21 cellular contexts compared by ENCODE assay signal in genomic region chr14:96682401-96682800, GRCh38.
A peak's percentile ranks its signal among the peaks of the same experiment; 100 is the strongest.
DNase-seq lines count a peak whose midpoint lies in the region; ATAC-seq, FAIRE-seq and TF ChIP-seq lines count a peak whose summit lies in the region.
"Had no signal": no experiment of that assay in that cellular context is flagged by ENCODE, and none has a peak within 500 bp of the region (broad histone marks: within the 10 kb centered on the region; RNA-seq: fewer than 3 reads in every experiment).

No MANE protein-coding gene starts in this region.

- no peak for TF ChIP-seq EP300 in K562 (IDR thresholded peaks at IDR 0.05; ENCODE audit: low read length)

- no peak overlapping the region for H3K27ac ChIP-seq in GM23248
- H3K27ac ChIP-seq in PC-3 (ENCODE audit: low read length): no peak overlapping the region
- no peak overlapping the region for H3K27ac ChIP-seq in K562 (ENCODE audit: extremely low read depth, low read depth, low read length)
- H3K27ac ChIP-seq in Peyer's patch: no peak overlapping the region
- H3K27ac ChIP-seq in colonic mucosa: no peak overlapping the region
- H3K27ac ChIP-seq: A549 had no signal

- H3F3A ChIP-seq in GM23248 (ENCODE audit: insufficient read depth): no peaks in the 10 kb centered on the region
- H3F3A ChIP-seq in PC-3 (ENCODE audit: low read length, unreplicated experiment): no peaks in the 10 kb centered on the region

- TF ChIP-seq RAD21 in K562 (CRISPR knock-in tag; conservative IDR thresholded peaks at IDR 0.05 in 1 of 2, IDR thresholded peaks at IDR 0.05 in 1 of 2): no peak

- BruUV-seq in PC-3 (replicated peaks; lab: Mats Ljungman, UMichigan) (no TSS peak), K562 (replicated peaks; lab: Mats Ljungman, UMichigan) (no TSS peak)

- H3K27me3 ChIP-seq in GM23248 (replicated peaks; ENCODE audit: insufficient read depth) (0 out of 2 replicates have a peak, but pooled peaks cover 5% of the 10 kb centered on the region), PC-3 (ENCODE audit: low read length) (peaks cover 19% of the 10 kb centered on the region), K562 (ENCODE audit: control insufficient read depth in 2 of 2, insufficient read depth in 2 of 2, low read length in 2 of 2) (peaks cover 0 to 15% of the 10 kb centered on the region in 2 experiments; a peak in 3 of 5 replicates), Peyer's patch (no peaks in the 10 kb centered on the region), colonic mucosa (no peaks in the 10 kb centered on the region)

- no peak overlapping the region for H3K4me2 ChIP-seq in GM23248 (ENCODE audit: unreplicated experiment)
- H3K4me2 ChIP-seq in PC-3 (ENCODE audit: low read length): no peak overlapping the region
- no peak overlapping the region for H3K4me2 ChIP-seq in K562 (ENCODE audit: insufficient read depth, low read length)
- H3K4me2 ChIP-seq: A549, GM23338 had no signal

- ATAC-seq in PC-3 (no peak), K562 (no peak), GM19467 (IDR thresholded peaks at IDR 0.05; ENCODE audit: unreplicated experiment) (no peak)
- ATAC-seq: A549 had no signal

- no peak overlapping the region for H3K4me3 ChIP-seq in GM23248
- H3K4me3 ChIP-seq in PC-3 (ENCODE audit: low read length): no peak overlapping the region
- no peak overlapping the region for H3K4me3 ChIP-seq in K562
- H3K4me3 ChIP-seq in Peyer's patch: no peak overlapping the region
- H3K4me3 ChIP-seq in colonic mucosa: no peak overlapping the region
- H3K4me3 ChIP-seq: A549, GM23338 had no signal

- H4K20me1 ChIP-seq in GM23248 (ENCODE audit: insufficient read depth) (no peaks in the 10 kb centered on the region), PC-3 (ENCODE audit: low read length) (no peaks in the 10 kb centered on the region), K562 (replicated peaks; ENCODE audit: control insufficient read depth, insufficient read depth, low read length) (no peaks in the 10 kb centered on the region)

- FAIRE-seq in K562 (lab: Jason Lieb, UNC): no peak
- FAIRE-seq: A549, G401.6, GM12892 had no signal

- H3K9me3 ChIP-seq in GM23248 (ENCODE audit: low read depth): no peaks in the 10 kb centered on the region
- no peaks in the 10 kb centered on the region for H3K9me3 ChIP-seq in PC-3 (ENCODE audit: low read length)
- H3K9me3 ChIP-seq in K562 (replicated peaks; ENCODE audit: control insufficient read depth, insufficient read depth, low read depth, low read length): no peaks in the 10 kb centered on the region
- H3K9me3 ChIP-seq in Peyer's patch: no peaks in the 10 kb centered on the region
- no peaks in the 10 kb centered on the region for H3K9me3 ChIP-seq in colonic mucosa
- H3K9me3 ChIP-seq: A549 had no signal

- CTCF ChIA-PET in PC-3 (lab: Charles Lee) (no interaction called here), K562 (lab: Yijun Ruan, JAX; ENCODE audit: low intra/inter-chr PET ratio) (no interaction called here)

- H3K9me1 ChIP-seq in K562 (ENCODE audit: control insufficient read depth, insufficient read depth, low read length): no peaks in the 10 kb centered on the region

- DNase-seq in GM23248 (peak; percentile 9), PC-3 (peak; percentile 9), K562 (ENCODE audit: extremely low read depth in 1 of 4, low spot score in 3 of 4) (no peak), Peyer's patch (no peak), AG08395 (ENCODE audit: low spot score) (no peak), colonic mucosa (no peak)
- DNase-seq: 8988T; ACHN; C1 segment of cervical spinal cord; Calu3; CD4-positive, alpha-beta memory T cell; COR-L47; DMS53; DMS79 treated with DMSO at 0.1 percent for 48 hours; H9; HFFc6 had no signal

- in situ Hi-C loops in GM23248 (cut with MboI): no loop called here
- in situ Hi-C loops in K562 (cut with MboI): no loop called here

- TF ChIP-seq POLR2A in K562 (conservative IDR thresholded peaks at IDR 0.05) (no peak), Peyer's patch (IDR thresholded peaks at IDR 0.05) (no peak)

- H3K36me3 ChIP-seq in GM23248 (ENCODE audit: low read depth) (no peaks in the 10 kb centered on the region), PC-3 (ENCODE audit: low read depth, low read length) (no peaks in the 10 kb centered on the region), K562 (ENCODE audit: control insufficient read depth, insufficient read depth, low read length) (no peaks in the 10 kb centered on the region), Peyer's patch (no peaks in the 10 kb centered on the region), colonic mucosa (no peaks in the 10 kb centered on the region)

- POLR2A ChIA-PET in PC-3 (lab: Charles Lee; ENCODE audit: unreplicated experiment) (no interaction called here), K562 (lab: Yijun Ruan, JAX) (no interaction called here)

- H3K9ac ChIP-seq in GM23248: no peak overlapping the region
- no peak overlapping the region for H3K9ac ChIP-seq in PC-3 (ENCODE audit: low read length)
- H3K9ac ChIP-seq in K562 (ENCODE audit: insufficient read depth in 1 of 2, low read depth in 2 of 2, low read length in 2 of 2): no peak overlapping the region
- H3K9ac ChIP-seq in colonic mucosa (ENCODE audit: low read depth in 2 of 2, low read length in 2 of 2): no peak overlapping the region

- WGBS in GM23248 (ENCODE audit: low coverage in 1 of 2, low lambda C conversion rate in 2 of 2, missing lambda C conversion rate in 2 of 2), 2 experiments: 34 to 45% methylated on average over 3 of the region's 3 CpGs
- 0% methylated on average over 3 of the region's 3 CpGs for WGBS in K562 (ENCODE audit: insufficient coverage, low coverage, missing lambda C conversion rate)

- H3K9me2 ChIP-seq in GM23248 (ENCODE audit: insufficient read depth) (no peaks in the 10 kb centered on the region), PC-3 (replicated peaks; ENCODE audit: low read length) (no peaks in the 10 kb centered on the region)

- no peaks in the 10 kb centered on the region for H3K79me2 ChIP-seq in GM23248 (ENCODE audit: insufficient read depth)
- H3K79me2 ChIP-seq in PC-3 (ENCODE audit: low read length): no peaks in the 10 kb centered on the region
- no peaks in the 10 kb centered on the region for H3K79me2 ChIP-seq in K562 (ENCODE audit: control insufficient read depth, insufficient read depth, low read length)

- H2AFZ ChIP-seq in GM23248: no peak overlapping the region
- no peak overlapping the region for H2AFZ ChIP-seq in PC-3 (ENCODE audit: low read length)
- no peak overlapping the region for H2AFZ ChIP-seq in K562 (ENCODE audit: low read depth, low read length)
- H2AFZ ChIP-seq: GM23338 had no signal

- H3K4me1 ChIP-seq in GM23248 (ENCODE audit: insufficient read depth) (no peaks in the 10 kb centered on the region; the same call in 1 of the 2 replicates), PC-3 (ENCODE audit: insufficient read depth, low read length) (no peaks in the 10 kb centered on the region), K562 (replicated peaks in 1 of 2; ENCODE audit: control insufficient read depth in 2 of 2, insufficient read depth in 2 of 2, low read length in 2 of 2) (no peaks in the 10 kb centered on the region), Peyer's patch (no peaks in the 10 kb centered on the region), colonic mucosa (no peaks in the 10 kb centered on the region)
- H3K4me1 ChIP-seq: A549 had no signal

- intact Hi-C loops in PC-3 (cut with micrococcal nuclease): no loop called here
- intact Hi-C loops in K562 (cut with micrococcal nuclease): no loop called here
- intact Hi-C loops in colonic mucosa (cut with DNase I): no loop called here

- no peak for TF ChIP-seq CTCF in PC-3 (conservative IDR thresholded peaks at IDR 0.05; ENCODE audit: low read depth, low read length)
- TF ChIP-seq CTCF in K562 (IDR thresholded peaks at IDR 0.05 in 2 of 3, conservative IDR thresholded peaks at IDR 0.05 in 1 of 3; ENCODE audit: insufficient read depth in 2 of 3, low read depth in 1 of 3, low read length in 3 of 3): no peak
- TF ChIP-seq CTCF in Peyer's patch (IDR thresholded peaks at IDR 0.05): no peak
- no peak for TF ChIP-seq CTCF in colonic mucosa (IDR thresholded peaks at IDR 0.05)

TF ChIP-seq in K562, 482 proteins besides CTCF, POLR2A, EP300 and RAD21:
- TF ChIP-seq NONO (IDR thresholded peaks at IDR 0.05; ENCODE audit: low read depth in 2 of 2, low read length in 1 of 2): no peak
- peak; percentile 81 for TF ChIP-seq HMBOX1 (IDR thresholded peaks at IDR 0.05)
- TF ChIP-seq BCLAF1 (IDR thresholded peaks at IDR 0.05; ENCODE audit: borderline replicate concordance in 1 of 2, control insufficient read depth in 1 of 2, low read depth in 2 of 2, low read length in 1 of 2): no peak
- TF ChIP-seq SOX6 (IDR thresholded peaks at IDR 0.05): no peak
- TF ChIP-seq SRSF1 (IDR thresholded peaks at IDR 0.05; ENCODE audit: low read depth, low read length): no peak
- no peak for TF ChIP-seq ZNF253 (CRISPR knock-in tag; conservative IDR thresholded peaks at IDR 0.05)
TF ChIP-seq in K562: peak in this region for 1.

Comparison
In these comparisons a context has a peak if more than half of its experiments do, and no peak if none do; other contexts are left out.
1. DNase-seq: peak in GM23248 (single experiment) and PC-3 (single experiment); none in K562 (0 of 4), Peyer's patch (0 of 3), AG08395 (single experiment) and colonic mucosa (single experiment).